ENCODE assay signal across 9 cellular contexts in the genomic region with DNA sequence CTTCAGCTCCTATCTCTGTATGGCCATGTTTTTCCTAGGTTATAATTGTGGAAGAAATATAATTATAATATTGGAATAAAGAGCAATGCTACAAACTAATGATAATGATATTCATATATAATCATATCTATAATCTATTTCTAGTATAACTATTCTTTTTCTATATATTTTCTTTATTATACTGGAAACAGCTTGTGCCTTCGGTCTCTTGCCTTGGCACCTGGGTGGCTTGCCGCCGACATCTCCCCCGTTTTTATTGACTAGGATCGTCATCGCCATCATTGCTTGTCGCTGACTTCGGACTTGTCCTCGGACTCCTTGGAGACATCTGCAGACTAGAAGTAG. TPM values are rescaled to one million over a fixed set of nuclear protein-coding genes. Genes with fewer than 3 reads are reported as not detected.
A peak's percentile ranks its signal among the peaks of the same experiment; 100 is the strongest.
DNase-seq lines count a peak whose midpoint lies in the region; ATAC-seq, FAIRE-seq and TF ChIP-seq lines count a peak whose summit lies in the region.
"Had no signal": no experiment of that assay in that cellular context is flagged by ENCODE, and none has a peak within 500 bp of the region (broad histone marks: within the 10 kb centered on the region; RNA-seq: fewer than 3 reads in every experiment).

No MANE protein-coding gene starts in this region.

- intact Hi-C loops in dendritic cell treated with granulocyte-macrophage colony-stimulating factor and Interleukin-4, amounts not matched to agents 40 ng/mL and 50 ng/mL, for 4 days (cut with micrococcal nuclease), result loop anchor here (2.0 to 5.0 kb wide), 3 partner anchors 107 to 192 kb away; a partner anchor contains a TSS

- peaks cover 47% of the 10 kb centered on the region for H3K36me3 Mint-ChIP-seq in dendritic cell treated with granulocyte-macrophage colony-stimulating factor and Interleukin-4, amounts not matched to agents 40 ng/mL and 50 ng/mL, for 4 days (ENCODE audit: low read depth)

- H3K27me3 Mint-ChIP-seq in dendritic cell treated with granulocyte-macrophage colony-stimulating factor and Interleukin-4, amounts not matched to agents 40 ng/mL and 50 ng/mL, for 4 days, result peaks cover 2% of the 10 kb centered on the region

- H3K27ac ChIP-seq in C4-2B (no peak overlapping the region), neutrophil (peak overlapping the region; percentile 91)

- no peak overlapping the region for H3K4me3 Mint-ChIP-seq in dendritic cell treated with granulocyte-macrophage colony-stimulating factor and Interleukin-4, amounts not matched to agents 40 ng/mL and 50 ng/mL, for 4 days

- H3K27me3 ChIP-seq in MG63 (no peaks in the 10 kb centered on the region), neutrophil (no peaks in the 10 kb centered on the region)

- DNase-seq in MG63 (no peak), NCI-H524 treated with DMSO at 0.1 percent for 48 hours (lab: John Stamatoyannopoulos, UW) (no peak), GM12892 (ENCODE audit: insufficient read length) (no peak)

- H3K36me3 ChIP-seq in MG63 (peaks cover 30% of the 10 kb centered on the region), neutrophil (no peaks in the 10 kb centered on the region)

- H3K27ac Mint-ChIP-seq in dendritic cell treated with granulocyte-macrophage colony-stimulating factor and Interleukin-4, amounts not matched to agents 40 ng/mL and 50 ng/mL, for 4 days, result peak overlapping the region; percentile 97

- peak; percentile 63 for TF ChIP-seq CTCF in C4-2B (conservative IDR thresholded peaks at IDR 0.05)
- TF ChIP-seq CTCF in neutrophil (IDR thresholded peaks at IDR 0.05), result no peak

- TF ChIP-seq POLR2A in GM12892 (IDR thresholded peaks at IDR 0.05; ENCODE audit: low read depth, low read length), result no peak

- no peaks in the 10 kb centered on the region for H3K9me3 Mint-ChIP-seq in dendritic cell treated with granulocyte-macrophage colony-stimulating factor and Interleukin-4, amounts not matched to agents 40 ng/mL and 50 ng/mL, for 4 days

- H3K4me3 ChIP-seq in MG63, result peak overlapping the region; percentile 93
- H3K4me3 ChIP-seq in neutrophil (ENCODE audit: low read depth in 1 of 2, low read length in 1 of 2), result peak overlapping the region; percentile 87 to 93

- ATAC-seq in HG02870 (IDR thresholded peaks at IDR 0.05; ENCODE audit: unreplicated experiment) (no peak), HG03135 (IDR thresholded peaks at IDR 0.05; ENCODE audit: unreplicated experiment) (no peak)

- no peak for FAIRE-seq in GM12892 (lab: Jason Lieb, UNC)

- peaks cover 25% of the 10 kb centered on the region for H3K4me1 Mint-ChIP-seq in dendritic cell treated with granulocyte-macrophage colony-stimulating factor and Interleukin-4, amounts not matched to agents 40 ng/mL and 50 ng/mL, for 4 days (ENCODE audit: low read depth)

- peaks cover 24 to 28% of the 10 kb centered on the region in 2 experiments for H3K4me1 ChIP-seq in neutrophil (ENCODE audit: control insufficient read depth in 1 of 2, insufficient read depth in 1 of 2, low read depth in 1 of 2, low read length in 1 of 2)

- H3K9me3 ChIP-seq in MG63 (peaks cover 17% of the 10 kb centered on the region), neutrophil (no peaks in the 10 kb centered on the region)

RNA-seq across cellular contexts. Expression of a gene that starts 24.2 kb away (rescaled TPM):
- total RNA-seq in MG63 (2014; rRNA removed; shearing (Covaris generic); ENCODE audit: low replicate concordance), result 0.22 and 0.40 TPM in 2 replicates
- 1.3 TPM for polyA plus RNA-seq in GM12892 (2012; ENCODE audit: missing spikeins)
- total RNA-seq: Daoy had no signal

RNA-seq across cellular contexts. Expression of a gene that starts 46.4 kb away (rescaled TPM):
- total RNA-seq in MG63 (2014; rRNA removed; shearing (Covaris generic); ENCODE audit: low replicate concordance), result 15.7 and 16.1 TPM in 2 replicates
- polyA plus RNA-seq in GM12892 (2012; ENCODE audit: missing spikeins), result 5.9 TPM
